Comparison of ENCODE assay signal across 11 cellular contexts in genomic region chr5:149543361-149544198, GRCh38. TPM values are rescaled to one million over a fixed set of nuclear protein-coding genes. Genes with fewer than 3 reads are reported as not detected.
DNase-seq lines count a peak whose midpoint lies in the region; ATAC-seq and TF ChIP-seq lines count a peak whose summit lies in the region.
"Had no signal": no experiment of that assay in that cellular context is flagged by ENCODE, and none has a peak within 500 bp of the region (broad histone marks: within the 10 kb centered on the region; RNA-seq: fewer than 3 reads in every experiment).

No MANE protein-coding gene starts in this region.

- H3K4me1 ChIP-seq in mesenchymal stem cell (ENCODE audit: control insufficient read depth, insufficient read depth, low read depth, low read length) = peaks cover 11% of the 10 kb centered on the region
- peaks cover 53 to 85% of the 10 kb centered on the region in 2 donors for H3K4me1 ChIP-seq in thoracic aorta (ENCODE audit: control insufficient read depth in 1 of 2, low read depth in 2 of 2)

- H2AFZ ChIP-seq in mesenchymal stem cell (ENCODE audit: low read depth, low read length) = no peak overlapping the region

- H2BK120ac ChIP-seq in mesenchymal stem cell (ENCODE audit: low read depth, low read length) = no peak overlapping the region

- H3K4me1 Mint-ChIP-seq in T-helper 1 cell treated with Interleukin-12 subunit alpha and Interleukin-12 subunit beta and Interleukin-4 antibody, amounts not matched to agents 30 μg/mL and 1 μg/mL, for 36 hours (ENCODE audit: low read depth) = peaks cover 30% of the 10 kb centered on the region

- H3K23ac ChIP-seq in mesenchymal stem cell (ENCODE audit: low read length in 2 of 2) = no peak overlapping the region

- no peaks in the 10 kb centered on the region for H3K9me3 ChIP-seq in mesenchymal stem cell (ENCODE audit: control insufficient read depth, low read length)
- H3K9me3 ChIP-seq in thoracic aorta = no peaks in the 10 kb centered on the region

- H3K27ac ChIP-seq in coronary artery (peak overlapping the region; percentile 48 to 54), mesenchymal stem cell (ENCODE audit: low read length, poor library complexity, severe bottlenecking) (no peak overlapping the region), thoracic aorta (peak overlapping the region; percentile 10 to 45)

- no peak for TF ChIP-seq CTCF in coronary artery (IDR thresholded peaks at IDR 0.05)
- TF ChIP-seq CTCF in thoracic aorta (IDR thresholded peaks at IDR 0.05) = no peak

- H3K4me3 Mint-ChIP-seq in T-helper 1 cell treated with Interleukin-12 subunit alpha and Interleukin-12 subunit beta and Interleukin-4 antibody, amounts not matched to agents 30 μg/mL and 1 μg/mL, for 36 hours = no peak overlapping the region

- peak overlapping the region; percentile 22 for H3K27ac Mint-ChIP-seq in T-helper 1 cell treated with Interleukin-12 subunit alpha and Interleukin-12 subunit beta and Interleukin-4 antibody, amounts not matched to agents 30 μg/mL and 1 μg/mL, for 36 hours

- DNase-seq in T-helper 1 cell (no peak), coronary artery (ENCODE audit: low spot score) (no peak), mesenchymal stem cell (no peak), thoracic aorta (ENCODE audit: low spot score) (no peak), NCI-H2081 treated with DMSO at 0.1 percent for 48 hours (lab: John Stamatoyannopoulos, UW) (no peak), glomerular visceral epithelial cell (ENCODE audit: extremely low spot score) (no peak), AG08395 (ENCODE audit: low spot score) (no peak)
- DNase-seq: activated CD8-positive, alpha-beta memory T cell treated with anti-CD3 and anti-CD28 coated beads for 24 hours; NCI-H1105 treated with DMSO at 0.1 percent for 48 hours; occipital lobe had no signal

- H3K14ac ChIP-seq in mesenchymal stem cell (ENCODE audit: low read length in 2 of 2) = no peak overlapping the region

- no peak overlapping the region for H2BK12ac ChIP-seq in mesenchymal stem cell (ENCODE audit: low read length in 2 of 2)

- H3K18ac ChIP-seq in mesenchymal stem cell (ENCODE audit: low read depth in 1 of 2, low read length in 2 of 2) = no peak overlapping the region

- H2BK5ac ChIP-seq in mesenchymal stem cell (ENCODE audit: low read depth, low read length, poor library complexity, severe bottlenecking) = no peak overlapping the region

- no peaks in the 10 kb centered on the region for H3K27me3 Mint-ChIP-seq in T-helper 1 cell treated with Interleukin-12 subunit alpha and Interleukin-12 subunit beta and Interleukin-4 antibody, amounts not matched to agents 30 μg/mL and 1 μg/mL, for 36 hours (ENCODE audit: low read depth)

- H3K4ac ChIP-seq in mesenchymal stem cell (ENCODE audit: low read depth in 1 of 2, low read length in 2 of 2) = no peak overlapping the region

- no peaks in the 10 kb centered on the region for H3K9me3 Mint-ChIP-seq in T-helper 1 cell treated with Interleukin-12 subunit alpha and Interleukin-12 subunit beta and Interleukin-4 antibody, amounts not matched to agents 30 μg/mL and 1 μg/mL, for 36 hours

- H3K36me3 ChIP-seq in mesenchymal stem cell (ENCODE audit: control insufficient read depth in 1 of 2, insufficient read depth in 2 of 2, low read depth in 1 of 2, low read length in 2 of 2) = peaks cover 34 to 68% of the 10 kb centered on the region in 2 experiments
- H3K36me3 ChIP-seq in thoracic aorta = peaks cover 9% of the 10 kb centered on the region

- H3K9ac ChIP-seq in mesenchymal stem cell (ENCODE audit: low read length) = peak overlapping the region; percentile 55

- H4K91ac ChIP-seq in mesenchymal stem cell (ENCODE audit: low read length) = no peak overlapping the region

- 80% methylated on average over 4 of the region's 8 CpGs for WGBS in mesenchymal stem cell

- ATAC-seq in thoracic aorta (ENCODE audit: insufficient number of reproducible peaks, low FRiP score, low read depth) = no peak

- H4K8ac ChIP-seq in mesenchymal stem cell (ENCODE audit: low read length) = no peak overlapping the region

- H3K79me1 ChIP-seq in mesenchymal stem cell (replicated peaks; ENCODE audit: low read length, poor library complexity, severe bottlenecking) = no peaks in the 10 kb centered on the region

- H3K4me2 ChIP-seq in mesenchymal stem cell (ENCODE audit: low read length, poor library complexity, severe bottlenecking) = no peak overlapping the region

- no peak overlapping the region for H2AK5ac ChIP-seq in mesenchymal stem cell (ENCODE audit: low read length, severe bottlenecking)

- H2BK15ac ChIP-seq in mesenchymal stem cell (ENCODE audit: low read depth, poor library complexity, severe bottlenecking) = no peak overlapping the region

- peak overlapping the region; percentile 42 for H3K4me3 ChIP-seq in coronary artery
- peak overlapping the region in 1 of 2 experiments; percentile 38 for H3K4me3 ChIP-seq in mesenchymal stem cell (ENCODE audit: insufficient read depth in 1 of 2, low read depth in 1 of 2, low read length in 2 of 2)
- peak overlapping the region; percentile 43 for H3K4me3 ChIP-seq in thoracic aorta

- peaks cover 26% of the 10 kb centered on the region for H3K36me3 Mint-ChIP-seq in T-helper 1 cell treated with Interleukin-12 subunit alpha and Interleukin-12 subunit beta and Interleukin-4 antibody, amounts not matched to agents 30 μg/mL and 1 μg/mL, for 36 hours (ENCODE audit: low read depth)

- H3K27me3 ChIP-seq in mesenchymal stem cell (ENCODE audit: control insufficient read depth in 1 of 2, insufficient read depth in 1 of 2, low read length in 2 of 2) (no peaks in the 10 kb centered on the region), thoracic aorta (replicated peaks; ENCODE audit: insufficient read depth) (no peaks in the 10 kb centered on the region)

RNA-seq across cellular contexts. Expression of gene CSNK1A1, which starts 7.7 kb away (rescaled TPM):
- polyA plus RNA-seq in mesenchymal stem cell (2013, experiment 1 of 2) = 211 TPM
- 208 TPM for polyA plus RNA-seq in mesenchymal stem cell (2013, experiment 2 of 2)
- total RNA-seq in thoracic aorta = 100 to 1,000 TPM; 222 to 262 TPM

RNA-seq across cellular contexts. Expression of gene ARHGEF37, which starts 37.7 kb away (rescaled TPM):
- 0.48 TPM for polyA plus RNA-seq in mesenchymal stem cell (2013, experiment 1 of 2)
- 0.42 TPM for polyA plus RNA-seq in mesenchymal stem cell (2013, experiment 2 of 2)
- total RNA-seq in thoracic aorta = 10 to 100 TPM in 1 of 2 donors, 1 to 10 TPM in 1; 5.6 to 11.4 TPM
